In genomic region chr20:8809107-8809953, GRCh38 we compare ENCODE assay signal across 28 cellular contexts.
DNase-seq lines count a peak whose midpoint lies in the region; ATAC-seq and TF ChIP-seq lines count a peak whose summit lies in the region.
"Had no signal": no experiment of that assay in that cellular context is flagged by ENCODE, and none has a peak within 500 bp of the region (broad histone marks: within the 10 kb centered on the region; RNA-seq: fewer than 3 reads in every experiment).

No MANE protein-coding gene starts in this region.

- no peaks in the 10 kb centered on the region for H3K27me3 Mint-ChIP-seq in nephron (ENCODE audit: low read depth)
- H3K27me3 Mint-ChIP-seq: stimulated activated naive CD8-positive, alpha-beta T cell treated with anti-CD3 and anti-CD28 coated beads, Interleukin-15, amount 100 ng/mL, for 72 hours had no signal

- peak overlapping the region; percentile 66 to 91 (median 87) for H3K27ac Mint-ChIP-seq in nephron
- H3K27ac Mint-ChIP-seq: activated naive CD4-positive, alpha-beta T cell treated with anti-CD3 and anti-CD28 coated beads, Interleukin-2, amount 50 U/mL, for 72 hours; activated T-helper 2 cell treated with anti-CD3 and anti-CD28 coated beads, Interferon-gamma antibody, Interleukin-2, Interleukin-4, amounts not matched to agents 10 μg/mL and 5 μg/mL and 100 μg/mL, durations not matched to agents 14 hours and 24 hours and 36 hours; natural killer cell; stimulated activated naive CD8-positive, alpha-beta T cell treated with anti-CD3 and anti-CD28 coated beads, Interleukin-15, amount 100 ng/mL, for 72 hours had no signal

- DNase-seq in NCI-H2171 (lab: John Stamatoyannopoulos, UW) (peak; percentile 50), kidney tubule cell (ENCODE audit: low spot score) (peak; percentile 62), GM13976 (ENCODE audit: low spot score) (no peak), retina (no peak)
- no peak for DNase-seq in activated CD4-positive, alpha-beta T cell treated with anti-CD3 and anti-CD28 coated beads for 48 hours
- DNase-seq: 8988T; activated CD4-positive, alpha-beta T cell treated with anti-CD3 and anti-CD28 coated beads for 4 hours; activated T-cell treated with anti-CD3 and anti-CD28 coated beads for 4 hours; anterior cingulate cortex; C1 segment of cervical spinal cord; hippocampal formation; left ventricle myocardium superior; natural killer cell; NCI-H1694; NCI-H510A treated with DMSO at 0.1 percent for 48 hours; right cardiac atrium; SJCRH30; stimulated activated CD4-positive, alpha-beta T cell treated with anti-CD3 and anti-CD28 coated beads, Interleukin-2, amount 100 ng/mL, for 48 hours; stimulated activated naive CD8-positive, alpha-beta T cell treated with anti-CD3 and anti-CD28 coated beads, Interleukin-15, amount 100 ng/mL, for 72 hours; T-helper 9 cell; thyroid gland; uterus had no signal

- no peak for ATAC-seq in GM19035 (IDR thresholded peaks at IDR 0.05; ENCODE audit: unreplicated experiment)
- ATAC-seq: activated naive CD4-positive, alpha-beta T cell treated with anti-CD3 and anti-CD28 coated beads, Interleukin-2, amount 50 U/mL, for 72 hours; GM12878; left ventricle myocardium superior; natural killer cell; right cardiac atrium; stimulated activated naive CD8-positive, alpha-beta T cell treated with anti-CD3 and anti-CD28 coated beads, Interleukin-15, amount 100 ng/mL, for 72 hours had no signal

- peaks cover 12% of the 10 kb centered on the region for H3K36me3 Mint-ChIP-seq in nephron (ENCODE audit: low read depth)
- H3K36me3 Mint-ChIP-seq: activated naive CD4-positive, alpha-beta T cell treated with anti-CD3 and anti-CD28 coated beads, Interleukin-2, amount 50 U/mL, for 72 hours; natural killer cell had no signal

- no peaks in the 10 kb centered on the region for H3K9me3 Mint-ChIP-seq in nephron
- H3K9me3 Mint-ChIP-seq: activated naive CD4-positive, alpha-beta T cell treated with anti-CD3 and anti-CD28 coated beads, Interleukin-2, amount 50 U/mL, for 72 hours; activated T-helper 2 cell treated with anti-CD3 and anti-CD28 coated beads, Interferon-gamma antibody, Interleukin-2, Interleukin-4, amounts not matched to agents 10 μg/mL and 5 μg/mL and 100 μg/mL, durations not matched to agents 14 hours and 24 hours and 36 hours; natural killer cell; stimulated activated naive CD8-positive, alpha-beta T cell treated with anti-CD3 and anti-CD28 coated beads, Interleukin-15, amount 100 ng/mL, for 72 hours had no signal

- H3K4me1 Mint-ChIP-seq in nephron, result peaks cover 5% of the 10 kb centered on the region

- in situ Hi-C loops in GM13976 (cut with MboI; ENCODE audit: low sequenced_read_pairs, unreplicated experiment), result no loop called here

- peak overlapping the region; percentile 57 for H3K27ac ChIP-seq in C4-2B
- H3K27ac ChIP-seq: SJCRH30, thyroid gland had no signal

- H3K4me3 Mint-ChIP-seq in nephron, result peak overlapping the region in 1 of 3 experiments; percentile 37
- H3K4me3 Mint-ChIP-seq: natural killer cell; stimulated activated naive CD8-positive, alpha-beta T cell treated with anti-CD3 and anti-CD28 coated beads, Interleukin-15, amount 100 ng/mL, for 72 hours had no signal

- TF ChIP-seq CTCF in C4-2B (conservative IDR thresholded peaks at IDR 0.05), result no peak
- no peak for TF ChIP-seq CTCF in nephron (IDR thresholded peaks at IDR 0.05; ENCODE audit: unreplicated experiment in 3 of 3)
- no peak for TF ChIP-seq CTCF in GM13976 (IDR thresholded peaks at IDR 0.05; ENCODE audit: borderline replicate concordance, control extremely low read depth, extremely low read depth, insufficient read depth, missing control alignments)

Comparison
In these comparisons a context has a peak if more than half of its experiments do, and no peak if none do; other contexts are left out.
1. DNase-seq: peak in NCI-H2171 (single experiment) and kidney tubule cell (single experiment); none in GM13976 (single experiment), activated CD4-positive, alpha-beta T cell treated with anti-CD3 and anti-CD28 coated beads for 48 hours (single experiment) and retina (single experiment).